In genomic region chr5:14171621-14172020, GRCh38 we compare ENCODE assay signal across 12 cellular contexts. TPM values are rescaled to one million over a fixed set of nuclear protein-coding genes. Genes with fewer than 3 reads are reported as not detected.
A peak's percentile ranks its signal among the peaks of the same experiment; 100 is the strongest.
DNase-seq lines count a peak whose midpoint lies in the region; ATAC-seq and TF ChIP-seq lines count a peak whose summit lies in the region.
"Had no signal": no experiment of that assay in that cellular context is flagged by ENCODE, and none has a peak within 500 bp of the region (broad histone marks: within the 10 kb centered on the region; RNA-seq: fewer than 3 reads in every experiment).

No MANE protein-coding gene starts in this region.

- CTCF ChIA-PET in MCF 10A (lab: Yijun Ruan, JAX): interaction anchor here (0.6 to 1.4 kb wide), 5 partner anchors 12 to 469 kb away, joined by 3 to 6 read pairs (median 3); no protein-coding TSS in a partner anchor
- CTCF ChIA-PET in mammary epithelial cell (lab: Charles Lee; ENCODE audit: low non-redundant PET): no interaction called here
- CTCF ChIA-PET in activated CD8-positive, alpha-beta memory T cell treated with anti-CD3 and anti-CD28 coated beads, Interleukin-2, amount 10 ng/mL, durations not matched to agents 7 days and 5 days (lab: Charles Lee): no interaction called here

- peak; percentile 75 for ATAC-seq in left lobe of liver
- no peak for ATAC-seq in GM21737 (IDR thresholded peaks at IDR 0.05; ENCODE audit: unreplicated experiment)
- no peak for ATAC-seq in HG02852 (IDR thresholded peaks at IDR 0.05; ENCODE audit: unreplicated experiment)
- ATAC-seq in activated CD8-positive, alpha-beta memory T cell treated with anti-CD3 and anti-CD28 coated beads, Interleukin-2, amount 10 ng/mL, durations not matched to agents 7 days and 5 days: no peak
- ATAC-seq in HG03139 (IDR thresholded peaks at IDR 0.05; ENCODE audit: unreplicated experiment): no peak
- ATAC-seq: activated T-cell treated with anti-CD3 and anti-CD28 coated beads, Interleukin-2, amount 50 U/mL, for 4 hours had no signal

- WGBS in mammary epithelial cell (ENCODE audit: low coverage, missing lambda C conversion rate): 51% methylated on average over 3 of the region's 3 CpGs

- intact Hi-C loops in MCF 10A (cut with micrococcal nuclease): no loop called here
- intact Hi-C loops in mammary epithelial cell (cut with micrococcal nuclease): no loop called here

- TF ChIP-seq CTCF in MCF 10A (IDR thresholded peaks at IDR 0.05; ENCODE audit: unreplicated experiment) (no peak), mammary epithelial cell (conservative IDR thresholded peaks at IDR 0.05 in 1 of 2, IDR thresholded peaks at IDR 0.05 in 1 of 2; ENCODE audit: extremely low read depth in 1 of 2, insufficient read depth in 1 of 2, low read depth in 1 of 2, low read length in 2 of 2) (no peak)

- peaks cover 55% of the 10 kb centered on the region for H3K4me1 ChIP-seq in mammary epithelial cell (ENCODE audit: insufficient read depth, low read length)

- no TSS peak for BruUV-seq in MCF 10A (replicated peaks; lab: Mats Ljungman, UMichigan)
- no TSS peak for BruUV-seq in mammary epithelial cell (replicated peaks; lab: Mats Ljungman, UMichigan)

- no peaks in the 10 kb centered on the region for H3K9me3 Mint-ChIP-seq in MCF 10A (ENCODE audit: unreplicated experiment)
- no peaks in the 10 kb centered on the region for H3K9me3 Mint-ChIP-seq in activated CD8-positive, alpha-beta memory T cell treated with anti-CD3 and anti-CD28 coated beads, Interleukin-2, amount 10 ng/mL, durations not matched to agents 7 days and 5 days (ENCODE audit: low read depth)
- H3K9me3 Mint-ChIP-seq: activated T-cell treated with anti-CD3 and anti-CD28 coated beads, Interleukin-2, amount 50 U/mL, for 4 hours had no signal

- peaks cover 4% of the 10 kb centered on the region for H4K20me1 ChIP-seq in mammary epithelial cell (ENCODE audit: insufficient read depth, low read length)

- no peak overlapping the region for H3K9ac ChIP-seq in mammary epithelial cell (ENCODE audit: insufficient read depth, low read length)
- H3K9ac ChIP-seq in SK-N-MC (ENCODE audit: insufficient read length): no peak overlapping the region

- H3K27me3 Mint-ChIP-seq in MCF 10A (ENCODE audit: insufficient read depth, unreplicated experiment): no peaks in the 10 kb centered on the region
- peaks cover 9% of the 10 kb centered on the region for H3K27me3 Mint-ChIP-seq in activated CD8-positive, alpha-beta memory T cell treated with anti-CD3 and anti-CD28 coated beads, Interleukin-2, amount 10 ng/mL, durations not matched to agents 7 days and 5 days

- DNase-seq in MCF 10A (ENCODE audit: unreplicated experiment) (peak; percentile 51), mammary epithelial cell (no peak), SK-N-MC (ENCODE audit: low read depth, low spot score) (no peak), left lobe of liver (ENCODE audit: low spot score) (no peak)
- no peak for DNase-seq in activated CD8-positive, alpha-beta memory T cell treated with anti-CD3 and anti-CD28 coated beads, Interleukin-2, amount 10 ng/mL, durations not matched to agents 7 days and 5 days
- DNase-seq: activated T-cell treated with anti-CD3 and anti-CD28 coated beads, Interleukin-2, amount 50 U/mL, for 4 hours; NCI-H1417; OCI-M1 had no signal

- dilution Hi-C loops in mammary epithelial cell (cut with HindIII; ENCODE audit: low sequenced_read_pairs): no loop called here

- H3K9me3 ChIP-seq in mammary epithelial cell (replicated peaks; ENCODE audit: insufficient read depth, low read length): no peaks in the 10 kb centered on the region
- H3K9me3 ChIP-seq in SK-N-MC (ENCODE audit: low read depth, low read length): no peaks in the 10 kb centered on the region
- H3K9me3 ChIP-seq: thoracic aorta had no signal

- in situ Hi-C loops in mammary epithelial cell (cut with MboI; ENCODE audit: low sequenced_read_pairs in 2 of 2): no loop called here

- H3K36me3 Mint-ChIP-seq in MCF 10A (ENCODE audit: insufficient read depth, unreplicated experiment): no peaks in the 10 kb centered on the region
- no peaks in the 10 kb centered on the region for H3K36me3 Mint-ChIP-seq in activated CD8-positive, alpha-beta memory T cell treated with anti-CD3 and anti-CD28 coated beads, Interleukin-2, amount 10 ng/mL, durations not matched to agents 7 days and 5 days

- no peaks in the 10 kb centered on the region for H3K27me3 ChIP-seq in mammary epithelial cell (ENCODE audit: insufficient read depth, low read length)

- no peak overlapping the region for H3K4me2 ChIP-seq in mammary epithelial cell (ENCODE audit: insufficient read depth, low read depth, low read length)

- H3K79me2 ChIP-seq in mammary epithelial cell (ENCODE audit: insufficient read depth, low read length): peaks cover 100% of the 10 kb centered on the region

- POLR2A ChIA-PET in MCF 10A (lab: Yijun Ruan, JAX): interaction anchor here (0.9 to 5.0 kb wide), 6 partner anchors 9 to 26 kb away, joined by 3 to 54 read pairs (median 4); no protein-coding TSS in a partner anchor

- H3K27ac ChIP-seq in mammary epithelial cell (ENCODE audit: insufficient read depth, low read depth, low read length): no peak overlapping the region
- H3K27ac ChIP-seq in SK-N-MC: 0 out of 2 replicates have a peak overlapping the region, but pooled peaks have one; percentile 30
- H3K27ac ChIP-seq: thoracic aorta had no signal

- H3K36me3 ChIP-seq in mammary epithelial cell (ENCODE audit: insufficient read depth, low read length) (no peaks in the 10 kb centered on the region), SK-N-MC (ENCODE audit: insufficient read depth, low read length) (no peaks in the 10 kb centered on the region)
- H3K36me3 ChIP-seq: thoracic aorta had no signal

- H3K4me3 Mint-ChIP-seq in MCF 10A (ENCODE audit: unreplicated experiment): no peak overlapping the region
- H3K4me3 Mint-ChIP-seq in activated CD8-positive, alpha-beta memory T cell treated with anti-CD3 and anti-CD28 coated beads, Interleukin-2, amount 10 ng/mL, durations not matched to agents 7 days and 5 days: no peak overlapping the region
- H3K4me3 Mint-ChIP-seq: activated T-cell treated with anti-CD3 and anti-CD28 coated beads, Interleukin-2, amount 50 U/mL, for 4 hours had no signal

- H3K4me1 Mint-ChIP-seq in MCF 10A (ENCODE audit: insufficient read depth, unreplicated experiment): peaks cover 59% of the 10 kb centered on the region
- H3K4me1 Mint-ChIP-seq in activated CD8-positive, alpha-beta memory T cell treated with anti-CD3 and anti-CD28 coated beads, Interleukin-2, amount 10 ng/mL, durations not matched to agents 7 days and 5 days: no peaks in the 10 kb centered on the region

- no peak overlapping the region for H3K27ac Mint-ChIP-seq in MCF 10A (ENCODE audit: low read depth, unreplicated experiment)
- H3K27ac Mint-ChIP-seq in activated CD8-positive, alpha-beta memory T cell treated with anti-CD3 and anti-CD28 coated beads, Interleukin-2, amount 10 ng/mL, durations not matched to agents 7 days and 5 days: no peak overlapping the region

- no peak overlapping the region for H2AFZ ChIP-seq in mammary epithelial cell (ENCODE audit: low read depth, low read length)

- no peak overlapping the region for H3K4me3 ChIP-seq in mammary epithelial cell (replicated peaks in 1 of 3; ENCODE audit: insufficient read depth in 1 of 3, low read depth in 2 of 3, low read length in 3 of 3)
- H3K4me3 ChIP-seq in SK-N-MC: no peak overlapping the region
- H3K4me3 ChIP-seq: thoracic aorta had no signal

RNA-seq across cellular contexts. Expression of gene TRIO, which starts 28.5 kb away (rescaled TPM):
- total RNA-seq in MCF 10A (2022) (134 and 136 TPM in 2 replicates), mammary epithelial cell (100 to 1,000 TPM; 160 to 219 TPM), left lobe of liver (34.9 TPM)
- 52.8 TPM for polyA plus RNA-seq in mammary epithelial cell
- polyA minus RNA-seq in mammary epithelial cell: 319 TPM
- total RNA-seq in activated CD8-positive, alpha-beta memory T cell treated with anti-CD3 and anti-CD28 coated beads, Interleukin-2, amount 10 ng/mL, durations not matched to agents 7 days and 5 days: 10 to 100 TPM in 1 of 2 experiments, 1 to 10 TPM in 1; 5.7 to 15.7 TPM
